ENCODE assay signal across 13 cellular contexts in the genomic region with DNA sequence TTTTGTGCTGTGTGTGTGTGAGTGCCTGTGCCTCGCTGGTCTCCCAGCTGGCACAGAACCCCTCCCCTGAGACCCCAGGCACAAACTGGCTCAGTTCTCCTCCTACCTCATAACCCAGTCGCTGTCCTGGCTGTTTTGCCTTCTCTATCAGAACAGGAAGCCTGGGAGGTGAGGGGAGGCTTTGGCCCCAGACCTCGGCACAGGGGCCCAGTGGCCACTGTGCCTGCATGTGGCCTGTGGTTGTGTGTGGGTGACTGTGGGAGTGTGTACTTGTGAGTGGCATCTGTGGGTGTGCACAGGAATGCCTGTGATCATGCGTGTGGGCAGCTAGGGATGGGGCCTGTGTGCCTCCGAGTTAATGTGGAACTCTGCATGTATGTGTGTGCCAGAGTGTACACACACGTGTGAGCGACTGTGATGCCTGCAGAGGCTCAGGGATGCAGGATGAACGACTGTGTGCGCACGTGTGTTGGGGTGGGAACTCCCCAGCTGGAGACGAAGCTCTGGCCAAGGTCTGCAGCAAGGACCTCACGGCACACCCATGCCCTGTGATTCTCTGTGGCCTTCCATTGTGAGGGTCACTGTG. TPM values are rescaled to one million over a fixed set of nuclear protein-coding genes. Genes with fewer than 3 reads are reported as not detected.
DNase-seq lines count a peak whose midpoint lies in the region; ATAC-seq and TF ChIP-seq lines count a peak whose summit lies in the region.
"Had no signal": no experiment of that assay in that cellular context is flagged by ENCODE, and none has a peak within 500 bp of the region (broad histone marks: within the 10 kb centered on the region; RNA-seq: fewer than 3 reads in every experiment).

No MANE protein-coding gene starts in this region.

- H3K4me1 Mint-ChIP-seq in activated CD8-positive, alpha-beta T cell treated with anti-CD3 and anti-CD28 coated beads for 36 hours (ENCODE audit: low read depth), result peaks cover 42% of the 10 kb centered on the region
- peaks cover 26% of the 10 kb centered on the region for H3K4me1 Mint-ChIP-seq in stimulated activated naive CD8-positive, alpha-beta T cell treated with anti-CD3 and anti-CD28 coated beads, Interleukin-15, Interleukin-2, amounts not matched to agents 100 ng/mL and 50 ng/mL, for 24 hours (ENCODE audit: low read depth)

- ATAC-seq in Right ventricle myocardium inferior, result no peak
- ATAC-seq in activated CD8-positive, alpha-beta T cell treated with anti-CD3 and anti-CD28 coated beads for 36 hours, result no peak
- no peak for ATAC-seq in left colon
- ATAC-seq in GM18519 (IDR thresholded peaks at IDR 0.05; ENCODE audit: low FRiP score, unreplicated experiment), result no peak
- ATAC-seq in GM21723 (IDR thresholded peaks at IDR 0.05; ENCODE audit: unreplicated experiment), result no peak
- no peak for ATAC-seq in GM21717 (IDR thresholded peaks at IDR 0.05; ENCODE audit: unreplicated experiment)
- ATAC-seq: gastrocnemius medialis had no signal

- DNase-seq in Right ventricle myocardium inferior (ENCODE audit: missing footprints), result peak; percentile 45
- DNase-seq in left ventricle myocardium inferior, result no peak
- peak; percentile 0 for DNase-seq in activated CD8-positive, alpha-beta T cell treated with anti-CD3 and anti-CD28 coated beads for 36 hours
- DNase-seq in left colon, result peak; percentile 5 to 18
- DNase-seq: amygdala; effector CD4-positive, alpha-beta T cell; nucleus accumbens had no signal

- peaks cover 36% of the 10 kb centered on the region for H3K27me3 ChIP-seq in left ventricle myocardium inferior (ENCODE audit: low read depth)
- H3K27me3 ChIP-seq: gastrocnemius medialis had no signal

- POLR2A ChIA-PET in activated CD8-positive, alpha-beta T cell treated with anti-CD3 and anti-CD28 coated beads for 36 hours (lab: Charles Lee), result interaction anchor here (1.5 to 1.8 kb wide), 2 partner anchors 14 to 33 kb away, joined by 4 to 6 read pairs; no protein-coding TSS in a partner anchor

- no peak overlapping the region for H3K4me3 ChIP-seq in left ventricle myocardium inferior

- TF ChIP-seq CTCF in left ventricle myocardium inferior (IDR thresholded peaks at IDR 0.05; ENCODE audit: borderline replicate concordance), result no peak
- no peak for TF ChIP-seq CTCF in activated CD8-positive, alpha-beta T cell treated with anti-CD3 and anti-CD28 coated beads for 36 hours (IDR thresholded peaks at IDR 0.05)

- intact Hi-C loops in Right ventricle myocardium inferior (cut with DNase I) (no loop called here), left ventricle myocardium inferior (cut with micrococcal nuclease) (no loop called here), left colon (cut with DNase I, micrococcal nuclease) (loop anchor here in 1 of 2 donors (10.0 kb wide), 1 partner anchor 518 kb away; no protein-coding TSS in a partner anchor)
- intact Hi-C loops in activated CD8-positive, alpha-beta T cell treated with anti-CD3 and anti-CD28 coated beads for 36 hours (cut with micrococcal nuclease), result no loop called here

- H3K4me3 Mint-ChIP-seq in activated CD8-positive, alpha-beta T cell treated with anti-CD3 and anti-CD28 coated beads for 36 hours, result no peak overlapping the region
- no peak overlapping the region for H3K4me3 Mint-ChIP-seq in stimulated activated naive CD8-positive, alpha-beta T cell treated with anti-CD3 and anti-CD28 coated beads, Interleukin-15, Interleukin-2, amounts not matched to agents 100 ng/mL and 50 ng/mL, for 24 hours

- peaks cover 51% of the 10 kb centered on the region for H3K36me3 Mint-ChIP-seq in activated CD8-positive, alpha-beta T cell treated with anti-CD3 and anti-CD28 coated beads for 36 hours (ENCODE audit: low read depth)
- peaks cover 15% of the 10 kb centered on the region for H3K36me3 Mint-ChIP-seq in stimulated activated naive CD8-positive, alpha-beta T cell treated with anti-CD3 and anti-CD28 coated beads, Interleukin-15, Interleukin-2, amounts not matched to agents 100 ng/mL and 50 ng/mL, for 24 hours (ENCODE audit: low read depth)

- peak overlapping the region; percentile 64 for H3K27ac Mint-ChIP-seq in activated CD8-positive, alpha-beta T cell treated with anti-CD3 and anti-CD28 coated beads for 36 hours
- peak overlapping the region; percentile 31 for H3K27ac Mint-ChIP-seq in stimulated activated naive CD8-positive, alpha-beta T cell treated with anti-CD3 and anti-CD28 coated beads, Interleukin-15, Interleukin-2, amounts not matched to agents 100 ng/mL and 50 ng/mL, for 24 hours

- peaks cover 19% of the 10 kb centered on the region for H3K4me1 ChIP-seq in left ventricle myocardium inferior

- no peaks in the 10 kb centered on the region for H3K27me3 Mint-ChIP-seq in activated CD8-positive, alpha-beta T cell treated with anti-CD3 and anti-CD28 coated beads for 36 hours
- H3K27me3 Mint-ChIP-seq in stimulated activated naive CD8-positive, alpha-beta T cell treated with anti-CD3 and anti-CD28 coated beads, Interleukin-15, Interleukin-2, amounts not matched to agents 100 ng/mL and 50 ng/mL, for 24 hours, result no peaks in the 10 kb centered on the region

- no peaks in the 10 kb centered on the region for H3K36me3 ChIP-seq in left ventricle myocardium inferior
- H3K36me3 ChIP-seq: gastrocnemius medialis had no signal

- no peak overlapping the region for H3K27ac ChIP-seq in left ventricle myocardium inferior (replicated peaks)
- H3K27ac ChIP-seq: gastrocnemius medialis had no signal

- CTCF ChIA-PET in activated CD8-positive, alpha-beta T cell treated with anti-CD3 and anti-CD28 coated beads for 36 hours (lab: Charles Lee), result interaction anchor here (6.2 to 7.2 kb wide), 2 partner anchors 8 to 54 kb away, joined by 51 to 105 read pairs; no protein-coding TSS in a partner anchor

- no peaks in the 10 kb centered on the region for H3K9me3 ChIP-seq in left ventricle myocardium inferior (replicated peaks)
- H3K9me3 ChIP-seq: gastrocnemius medialis had no signal

- H3K9me3 Mint-ChIP-seq in activated CD8-positive, alpha-beta T cell treated with anti-CD3 and anti-CD28 coated beads for 36 hours, result no peaks in the 10 kb centered on the region
- H3K9me3 Mint-ChIP-seq in stimulated activated naive CD8-positive, alpha-beta T cell treated with anti-CD3 and anti-CD28 coated beads, Interleukin-15, Interleukin-2, amounts not matched to agents 100 ng/mL and 50 ng/mL, for 24 hours, result no peaks in the 10 kb centered on the region

RNA-seq across cellular contexts. Expression of gene PSTPIP1, which starts 32.3 kb away (rescaled TPM):
- total RNA-seq in Right ventricle myocardium inferior, result 4.5 TPM
- 3.5 TPM for total RNA-seq in left ventricle myocardium inferior
- 100 to 1,000 TPM; 113 to 121 TPM for total RNA-seq in activated CD8-positive, alpha-beta T cell treated with anti-CD3 and anti-CD28 coated beads for 36 hours
- total RNA-seq in left colon, result 1 to 10 TPM; 1.6 to 7.2 TPM
- total RNA-seq: SK-MEL-5 had no signal

RNA-seq across cellular contexts. Expression of gene TSPAN3, which starts 43.7 kb away (rescaled TPM):
- total RNA-seq in Right ventricle myocardium inferior (98.3 TPM), left ventricle myocardium inferior (98.6 TPM), left colon (100 to 1,000 TPM; 708 to 954 TPM)
- total RNA-seq in activated CD8-positive, alpha-beta T cell treated with anti-CD3 and anti-CD28 coated beads for 36 hours, result 10 to 100 TPM; 25.6 to 27.0 TPM

Comparison
In these comparisons a context has a peak if more than half of its experiments do, and no peak if none do; other contexts are left out.
1. RNA of gene PSTPIP1, which starts 32.3 kb away (total RNA-seq): 113 to 121 TPM in activated CD8-positive, alpha-beta T cell treated with anti-CD3 and anti-CD28 coated beads for 36 hours; 1.6 to 7.2 TPM in left colon, 4.5 TPM in Right ventricle myocardium inferior (single experiment) and 3.5 TPM in left ventricle myocardium inferior (single experiment); every median in the first group is over 10 times any median in the second.